ENCODE assay signal across 8 cellular contexts in genomic region chr13:110869805-110870706, GRCh38. TPM values are rescaled to one million over a fixed set of nuclear protein-coding genes. Genes with fewer than 3 reads are reported as not detected.
DNase-seq lines count a peak whose midpoint lies in the region; ATAC-seq and TF ChIP-seq lines count a peak whose summit lies in the region.

No MANE protein-coding gene starts in this region.

- peaks cover 2% of the 10 kb centered on the region for H3K36me3 Mint-ChIP-seq in activated naive CD8-positive, alpha-beta T cell treated with anti-CD3 and anti-CD28 coated beads, Interleukin-2, amount 50 U/mL, for 24 hours (ENCODE audit: low read depth)

- peaks cover 40% of the 10 kb centered on the region for H3K27me3 Mint-ChIP-seq in activated naive CD8-positive, alpha-beta T cell treated with anti-CD3 and anti-CD28 coated beads, Interleukin-2, amount 50 U/mL, for 24 hours

- H3K27me3 ChIP-seq in parathyroid adenoma (ENCODE audit: control insufficient read depth, insufficient read depth, low read length), result no peaks in the 10 kb centered on the region

- H3K4me1 ChIP-seq in parathyroid adenoma, result no peaks in the 10 kb centered on the region

- no peaks in the 10 kb centered on the region for H3K9me3 ChIP-seq in parathyroid adenoma (ENCODE audit: control insufficient read depth, low read length)

- H3K79me2 ChIP-seq in parathyroid adenoma, result no peaks in the 10 kb centered on the region

- H3K27ac Mint-ChIP-seq in activated naive CD8-positive, alpha-beta T cell treated with anti-CD3 and anti-CD28 coated beads, Interleukin-2, amount 50 U/mL, for 24 hours, result no peak overlapping the region

- no peaks in the 10 kb centered on the region for H3K9me3 Mint-ChIP-seq in activated naive CD8-positive, alpha-beta T cell treated with anti-CD3 and anti-CD28 coated beads, Interleukin-2, amount 50 U/mL, for 24 hours

- peak overlapping the region; percentile 49 for H3K4me3 ChIP-seq in parathyroid adenoma (ENCODE audit: low read depth, low read length)

- peak; percentile 71 for DNase-seq in DMS153 (lab: John Stamatoyannopoulos, UW)
- DNase-seq in LHCN-M2 (ENCODE audit: low read depth), result peak; percentile 100
- DNase-seq in activated naive CD8-positive, alpha-beta T cell treated with anti-CD3 and anti-CD28 coated beads, Interleukin-2, amount 50 U/mL, for 24 hours, result peak; percentile 28
- DNase-seq in Right ventricle myocardium superior, result peak; percentile 77
- no peak for DNase-seq in NCI-H2196 (lab: John Stamatoyannopoulos, UW; ENCODE audit: unreplicated experiment)

- H3K27ac ChIP-seq in parathyroid adenoma, result peak overlapping the region; percentile 82

- no peak overlapping the region for H3K4me3 Mint-ChIP-seq in activated naive CD8-positive, alpha-beta T cell treated with anti-CD3 and anti-CD28 coated beads, Interleukin-2, amount 50 U/mL, for 24 hours

- peak overlapping the region; percentile 86 for H3K4me2 ChIP-seq in parathyroid adenoma (ENCODE audit: low read length)

- no peaks in the 10 kb centered on the region for H3K36me3 ChIP-seq in parathyroid adenoma (ENCODE audit: control insufficient read depth, insufficient read depth, low read length)

- no peak for TF ChIP-seq CTCF in parathyroid adenoma (IDR thresholded peaks at IDR 0.05)

- intact Hi-C loops in Right ventricle myocardium superior (cut with DNase I), result loop anchor here (5.0 kb wide), 1 partner anchor 42 kb away; no protein-coding TSS in a partner anchor

- ATAC-seq in activated naive CD8-positive, alpha-beta T cell treated with anti-CD3 and anti-CD28 coated beads, Interleukin-2, amount 50 U/mL, for 24 hours, result peak; percentile 50
- ATAC-seq in Right ventricle myocardium superior (ENCODE audit: poor library complexity), result peak; percentile 73
- ATAC-seq in HG03045 (IDR thresholded peaks at IDR 0.05; ENCODE audit: unreplicated experiment), result no peak
- no peak for ATAC-seq in GM19351 (IDR thresholded peaks at IDR 0.05; ENCODE audit: unreplicated experiment)

- peaks cover 10% of the 10 kb centered on the region for H3K4me1 Mint-ChIP-seq in activated naive CD8-positive, alpha-beta T cell treated with anti-CD3 and anti-CD28 coated beads, Interleukin-2, amount 50 U/mL, for 24 hours

- no peak overlapping the region for H3K9ac ChIP-seq in parathyroid adenoma

- H2AFZ ChIP-seq in parathyroid adenoma, result peak overlapping the region; percentile 83

RNA-seq across cellular contexts. Expression of gene ANKRD10, which starts 44.8 kb away (rescaled TPM):
- total RNA-seq in LHCN-M2 (2014; rRNA removed), result 186 and 510 TPM in 2 replicates
- polyA plus RNA-seq in LHCN-M2 (2012), result 37.9 TPM
- total RNA-seq in Right ventricle myocardium superior, result 45.3 TPM

Comparison
In these comparisons a context has a peak if more than half of its experiments do, and no peak if none do; other contexts are left out.
1. ATAC-seq: peak in activated naive CD8-positive, alpha-beta T cell treated with anti-CD3 and anti-CD28 coated beads, Interleukin-2, amount 50 U/mL, for 24 hours (single experiment) and Right ventricle myocardium superior (single experiment); none in HG03045 (single experiment) and GM19351 (single experiment).